Comparison of ENCODE assay signal across 1 cellular context in the genomic region with DNA sequence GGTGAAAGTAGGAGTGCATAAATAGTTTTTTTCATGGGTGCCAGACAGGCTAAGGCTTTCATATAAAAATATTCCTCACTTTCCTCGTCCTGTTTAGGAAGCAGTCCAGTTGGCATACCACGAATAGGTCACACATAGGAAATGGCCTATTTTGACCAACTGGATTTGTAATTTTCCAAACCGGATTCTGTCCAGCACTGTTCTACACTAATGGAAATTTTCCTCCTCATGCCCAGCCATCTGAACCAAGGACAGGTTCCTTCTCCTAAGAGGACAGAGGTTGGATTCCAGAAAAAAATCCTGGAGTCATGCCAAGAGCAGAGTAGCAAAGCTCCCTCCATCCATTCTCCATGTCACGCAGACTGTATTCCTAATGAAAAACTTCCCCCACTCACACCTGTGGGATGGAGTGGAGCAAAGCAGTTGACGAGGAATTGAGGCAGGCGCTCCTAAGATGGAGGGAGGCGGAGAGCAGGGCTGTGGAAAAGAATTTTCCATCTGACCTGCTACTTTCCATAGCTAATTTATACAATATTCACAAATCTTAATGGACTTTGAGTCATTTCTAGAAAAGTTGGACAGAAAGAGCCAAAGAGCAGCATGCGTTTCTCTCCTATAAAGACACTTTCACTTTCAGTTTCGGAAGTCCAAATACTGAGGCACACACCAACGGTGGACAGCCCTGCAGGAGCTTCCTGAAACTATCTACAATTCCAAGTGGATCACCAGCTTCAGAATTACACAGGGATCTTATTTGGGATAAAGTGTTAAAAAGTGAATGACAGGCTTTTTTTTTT.
TF ChIP-seq lines count a peak whose summit lies in the region.

No MANE protein-coding gene starts in this region.

TF ChIP-seq in HepG2, 621 proteins besides CTCF, POLR2A, EP300 and RAD21 (continued from another document):
- TF ChIP-seq HNF4A (CRISPR knock-in tag; IDR thresholded peaks at IDR 0.05) (peak; percentile 18; the same call in 1 of the 2 replicates), ZFP82 (CRISPR knock-in tag; IDR thresholded peaks at IDR 0.05; ENCODE audit: borderline replicate concordance) (no peak), JUN (CRISPR knock-in tag; IDR thresholded peaks at IDR 0.05) (no peak), SIN3B (IDR thresholded peaks at IDR 0.05; ENCODE audit: low read length) (no peak), FIP1L1 (IDR thresholded peaks at IDR 0.05; ENCODE audit: borderline replicate concordance, insufficient read depth, low read depth, low read length) (no peak), ZMYM4 (CRISPR knock-in tag; IDR thresholded peaks at IDR 0.05) (0 out of 2 replicates have a peak, but pooled peaks have one; percentile 26), ZNF574 (CRISPR knock-in tag; IDR thresholded peaks at IDR 0.05) (no peak), IRF2 (CRISPR knock-in tag; IDR thresholded peaks at IDR 0.05) (peak; percentile 97)
- TF ChIP-seq, protein P1, sequence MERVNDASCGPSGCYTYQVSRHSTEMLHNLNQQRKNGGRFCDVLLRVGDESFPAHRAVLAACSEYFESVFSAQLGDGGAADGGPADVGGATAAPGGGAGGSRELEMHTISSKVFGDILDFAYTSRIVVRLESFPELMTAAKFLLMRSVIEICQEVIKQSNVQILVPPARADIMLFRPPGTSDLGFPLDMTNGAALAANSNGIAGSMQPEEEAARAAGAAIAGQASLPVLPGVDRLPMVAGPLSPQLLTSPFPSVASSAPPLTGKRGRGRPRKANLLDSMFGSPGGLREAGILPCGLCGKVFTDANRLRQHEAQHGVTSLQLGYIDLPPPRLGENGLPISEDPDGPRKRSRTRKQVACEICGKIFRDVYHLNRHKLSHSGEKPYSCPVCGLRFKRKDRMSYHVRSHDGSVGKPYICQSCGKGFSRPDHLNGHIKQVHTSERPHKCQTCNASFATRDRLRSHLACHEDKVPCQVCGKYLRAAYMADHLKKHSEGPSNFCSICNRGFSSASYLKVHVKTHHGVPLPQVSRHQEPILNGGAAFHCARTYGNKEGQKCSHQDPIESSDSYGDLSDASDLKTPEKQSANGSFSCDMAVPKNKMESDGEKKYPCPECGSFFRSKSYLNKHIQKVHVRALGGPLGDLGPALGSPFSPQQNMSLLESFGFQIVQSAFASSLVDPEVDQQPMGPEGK (CRISPR knock-in tag; IDR thresholded peaks at IDR 0.05), result no peak
- TF ChIP-seq, protein P2, sequence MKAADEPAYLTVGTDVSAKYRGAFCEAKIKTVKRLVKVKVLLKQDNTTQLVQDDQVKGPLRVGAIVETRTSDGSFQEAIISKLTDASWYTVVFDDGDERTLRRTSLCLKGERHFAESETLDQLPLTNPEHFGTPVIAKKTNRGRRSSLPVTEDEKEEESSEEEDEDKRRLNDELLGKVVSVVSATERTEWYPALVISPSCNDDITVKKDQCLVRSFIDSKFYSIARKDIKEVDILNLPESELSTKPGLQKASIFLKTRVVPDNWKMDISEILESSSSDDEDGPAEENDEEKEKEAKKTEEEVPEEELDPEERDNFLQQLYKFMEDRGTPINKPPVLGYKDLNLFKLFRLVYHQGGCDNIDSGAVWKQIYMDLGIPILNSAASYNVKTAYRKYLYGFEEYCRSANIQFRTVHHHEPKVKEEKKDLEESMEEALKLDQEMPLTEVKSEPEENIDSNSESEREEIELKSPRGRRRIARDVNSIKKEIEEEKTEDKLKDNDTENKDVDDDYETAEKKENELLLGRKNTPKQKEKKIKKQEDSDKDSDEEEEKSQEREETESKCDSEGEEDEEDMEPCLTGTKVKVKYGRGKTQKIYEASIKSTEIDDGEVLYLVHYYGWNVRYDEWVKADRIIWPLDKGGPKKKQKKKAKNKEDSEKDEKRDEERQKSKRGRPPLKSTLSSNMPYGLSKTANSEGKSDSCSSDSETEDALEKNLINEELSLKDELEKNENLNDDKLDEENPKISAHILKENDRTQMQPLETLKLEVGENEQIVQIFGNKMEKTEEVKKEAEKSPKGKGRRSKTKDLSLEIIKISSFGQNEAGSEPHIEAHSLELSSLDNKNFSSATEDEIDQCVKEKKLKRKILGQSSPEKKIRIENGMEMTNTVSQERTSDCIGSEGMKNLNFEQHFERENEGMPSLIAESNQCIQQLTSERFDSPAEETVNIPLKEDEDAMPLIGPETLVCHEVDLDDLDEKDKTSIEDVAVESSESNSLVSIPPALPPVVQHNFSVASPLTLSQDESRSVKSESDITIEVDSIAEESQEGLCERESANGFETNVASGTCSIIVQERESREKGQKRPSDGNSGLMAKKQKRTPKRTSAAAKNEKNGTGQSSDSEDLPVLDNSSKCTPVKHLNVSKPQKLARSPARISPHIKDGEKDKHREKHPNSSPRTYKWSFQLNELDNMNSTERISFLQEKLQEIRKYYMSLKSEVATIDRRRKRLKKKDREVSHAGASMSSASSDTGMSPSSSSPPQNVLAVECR (CRISPR knock-in tag; IDR thresholded peaks at IDR 0.05; ENCODE audit: borderline replicate concordance), result 0 out of 2 replicates have a peak, but pooled peaks have one; percentile 26
- TF ChIP-seq, protein P3, sequence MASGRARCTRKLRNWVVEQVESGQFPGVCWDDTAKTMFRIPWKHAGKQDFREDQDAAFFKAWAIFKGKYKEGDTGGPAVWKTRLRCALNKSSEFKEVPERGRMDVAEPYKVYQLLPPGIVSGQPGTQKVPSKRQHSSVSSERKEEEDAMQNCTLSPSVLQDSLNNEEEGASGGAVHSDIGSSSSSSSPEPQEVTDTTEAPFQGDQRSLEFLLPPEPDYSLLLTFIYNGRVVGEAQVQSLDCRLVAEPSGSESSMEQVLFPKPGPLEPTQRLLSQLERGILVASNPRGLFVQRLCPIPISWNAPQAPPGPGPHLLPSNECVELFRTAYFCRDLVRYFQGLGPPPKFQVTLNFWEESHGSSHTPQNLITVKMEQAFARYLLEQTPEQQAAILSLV (CRISPR knock-in tag; IDR thresholded peaks at IDR 0.05; ENCODE audit: borderline replicate concordance), result no peak
- TF ChIP-seq, protein P4, sequence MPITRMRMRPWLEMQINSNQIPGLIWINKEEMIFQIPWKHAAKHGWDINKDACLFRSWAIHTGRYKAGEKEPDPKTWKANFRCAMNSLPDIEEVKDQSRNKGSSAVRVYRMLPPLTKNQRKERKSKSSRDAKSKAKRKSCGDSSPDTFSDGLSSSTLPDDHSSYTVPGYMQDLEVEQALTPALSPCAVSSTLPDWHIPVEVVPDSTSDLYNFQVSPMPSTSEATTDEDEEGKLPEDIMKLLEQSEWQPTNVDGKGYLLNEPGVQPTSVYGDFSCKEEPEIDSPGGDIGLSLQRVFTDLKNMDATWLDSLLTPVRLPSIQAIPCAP (CRISPR knock-in tag; IDR thresholded peaks at IDR 0.05; ENCODE audit: low read depth), result peak; percentile 97
- TF ChIP-seq, protein P5, sequence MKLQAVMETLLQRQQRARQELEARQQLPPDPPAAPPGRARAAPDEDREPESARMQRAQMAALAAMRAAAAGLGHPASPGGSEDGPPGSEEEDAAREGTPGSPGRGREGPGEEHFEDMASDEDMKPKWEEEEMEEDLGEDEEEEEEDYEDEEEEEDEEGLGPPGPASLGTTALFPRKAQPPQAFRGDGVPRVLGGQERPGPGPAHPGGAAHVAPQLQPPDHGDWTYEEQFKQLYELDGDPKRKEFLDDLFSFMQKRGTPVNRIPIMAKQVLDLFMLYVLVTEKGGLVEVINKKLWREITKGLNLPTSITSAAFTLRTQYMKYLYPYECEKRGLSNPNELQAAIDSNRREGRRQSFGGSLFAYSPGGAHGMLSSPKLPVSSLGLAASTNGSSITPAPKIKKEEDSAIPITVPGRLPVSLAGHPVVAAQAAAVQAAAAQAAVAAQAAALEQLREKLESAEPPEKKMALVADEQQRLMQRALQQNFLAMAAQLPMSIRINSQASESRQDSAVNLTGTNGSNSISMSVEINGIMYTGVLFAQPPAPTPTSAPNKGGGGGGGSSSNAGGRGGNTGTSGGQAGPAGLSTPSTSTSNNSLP (IDR thresholded peaks at IDR 0.05; ENCODE audit: low read depth, low read length), result no peak
